Comparison of ENCODE assay signal across 18 cellular contexts in the genomic region with DNA sequence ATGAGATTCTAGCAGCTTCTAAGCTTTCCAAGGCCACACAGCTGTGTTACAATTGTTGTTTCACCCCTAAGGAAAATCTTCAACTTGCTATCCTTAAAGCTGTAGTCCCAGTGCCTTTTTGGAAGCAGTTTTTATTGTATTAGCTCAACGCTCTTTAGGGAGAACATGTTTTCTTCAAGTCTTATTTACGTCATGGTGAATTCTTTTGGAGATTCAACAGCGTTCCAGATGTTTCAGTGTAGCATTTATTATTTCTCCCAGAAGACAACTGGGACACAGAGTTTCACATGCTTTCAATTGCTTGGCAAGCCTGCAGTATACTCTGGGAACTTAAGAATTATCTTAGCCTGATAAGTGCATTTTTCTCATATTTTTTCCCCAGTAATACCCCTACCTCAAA.
DNase-seq lines count a peak whose midpoint lies in the region; ATAC-seq, FAIRE-seq and TF ChIP-seq lines count a peak whose summit lies in the region.
"Had no signal": no experiment of that assay in that cellular context is flagged by ENCODE, and none has a peak within 500 bp of the region (broad histone marks: within the 10 kb centered on the region; RNA-seq: fewer than 3 reads in every experiment).

No MANE protein-coding gene starts in this region.

- no peak overlapping the region for H2AFZ ChIP-seq in GM23248

- no peak for TF ChIP-seq POLR2A in body of pancreas (IDR thresholded peaks at IDR 0.05)

- H4K20me1 ChIP-seq in GM23248 (ENCODE audit: insufficient read depth) = no peaks in the 10 kb centered on the region
- H4K20me1 ChIP-seq: BLaER1 had no signal

- no peaks in the 10 kb centered on the region for H3K79me2 ChIP-seq in GM23248 (ENCODE audit: insufficient read depth)

- 0 to 2% methylated on average over 3 of the region's 3 CpGs for WGBS in GM23248 (ENCODE audit: low coverage in 1 of 2, low lambda C conversion rate in 2 of 2, missing lambda C conversion rate in 2 of 2), 2 experiments
- WGBS in body of pancreas, 2 donors = 54 to 65% methylated on average over 3 of the region's 3 CpGs

- no peaks in the 10 kb centered on the region for H3F3A ChIP-seq in GM23248 (ENCODE audit: insufficient read depth)

- H3K9me3 ChIP-seq in GM23248 (ENCODE audit: low read depth) (no peaks in the 10 kb centered on the region), body of pancreas (no peaks in the 10 kb centered on the region)
- H3K9me3 ChIP-seq: BLaER1 had no signal

- H3K9me2 ChIP-seq in GM23248 (ENCODE audit: insufficient read depth) = no peaks in the 10 kb centered on the region

- ATAC-seq in body of pancreas (peak; percentile 24), HG03196 (IDR thresholded peaks at IDR 0.05; ENCODE audit: unreplicated experiment) (no peak)
- ATAC-seq: HepG2, PC-3 had no signal

- DNase-seq in GM23248 (peak; percentile 2), body of pancreas (no peak), fibroblast of the aortic adventitia (ENCODE audit: low read depth) (peak; percentile 50), left kidney (ENCODE audit: low read depth, low spot score) (peak; percentile 19), GM19239 (ENCODE audit: insufficient read length, low spot score) (no peak), AG20443 (ENCODE audit: low spot score) (no peak)
- DNase-seq in activated CD4-positive, alpha-beta T cell treated with anti-CD3 and anti-CD28 coated beads for 1 hour = no peak
- DNase-seq: ACHN, DMS 273 treated with DMSO at 0.1 percent for 48 hours, MG63, NCI-H1105 treated with DMSO at 0.1 percent for 48 hours, NCI-H187, NCI-H446, PC-3 had no signal

- no peak overlapping the region for H3K9ac ChIP-seq in GM23248
- H3K9ac ChIP-seq: BLaER1, KMS-11 had no signal

- H3K27ac ChIP-seq in GM23248 = no peak overlapping the region
- no peak overlapping the region for H3K27ac ChIP-seq in body of pancreas
- H3K27ac ChIP-seq: BLaER1, KMS-11 had no signal

- intact Hi-C loops in body of pancreas (cut with DNase I) = no loop called here

- TF ChIP-seq CTCF in body of pancreas (IDR thresholded peaks at IDR 0.05) (no peak), fibroblast of the aortic adventitia (IDR thresholded peaks at IDR 0.05; ENCODE audit: insufficient read depth, low read length) (no peak)

- H3K36me3 ChIP-seq in GM23248 (ENCODE audit: low read depth) (no peaks in the 10 kb centered on the region), body of pancreas (replicated peaks in 1 of 2; ENCODE audit: insufficient read depth in 1 of 2, low read depth in 2 of 2) (no peaks in the 10 kb centered on the region)
- H3K36me3 ChIP-seq: BLaER1, MG63 had no signal

- no peak overlapping the region for H3K4me3 ChIP-seq in GM23248
- no peak overlapping the region for H3K4me3 ChIP-seq in body of pancreas
- H3K4me3 ChIP-seq in fibroblast of the aortic adventitia (ENCODE audit: low read depth, low read length) = no peak overlapping the region
- H3K4me3 ChIP-seq: BLaER1, MG63 had no signal

- in situ Hi-C loops in GM23248 (cut with MboI) = no loop called here

- FAIRE-seq in GM19239 (lab: Jason Lieb, UNC) = no peak
- FAIRE-seq: HepG2 had no signal

- no peaks in the 10 kb centered on the region for H3K27me3 ChIP-seq in GM23248 (replicated peaks; ENCODE audit: insufficient read depth)
- H3K27me3 ChIP-seq in body of pancreas = no peaks in the 10 kb centered on the region
- H3K27me3 ChIP-seq: BLaER1, MG63 had no signal

- H3K4me1 ChIP-seq in GM23248 (ENCODE audit: insufficient read depth) = no peaks in the 10 kb centered on the region
- no peaks in the 10 kb centered on the region for H3K4me1 ChIP-seq in body of pancreas
- H3K4me1 ChIP-seq: BLaER1 had no signal

- H3K4me2 ChIP-seq in GM23248 (ENCODE audit: unreplicated experiment) = no peak overlapping the region
- H3K4me2 ChIP-seq: BLaER1, KMS-11 had no signal

Comparison
In these comparisons a context has a peak if more than half of its experiments do, and no peak if none do; other contexts are left out.
1. DNase-seq: peak in GM23248 (single experiment), fibroblast of the aortic adventitia (single experiment) and left kidney (single experiment); none in body of pancreas (0 of 4), GM19239 (single experiment), AG20443 (single experiment) and activated CD4-positive, alpha-beta T cell treated with anti-CD3 and anti-CD28 coated beads for 1 hour (single experiment).